ENCODE assay signal across 8 cellular contexts in the genomic region with DNA sequence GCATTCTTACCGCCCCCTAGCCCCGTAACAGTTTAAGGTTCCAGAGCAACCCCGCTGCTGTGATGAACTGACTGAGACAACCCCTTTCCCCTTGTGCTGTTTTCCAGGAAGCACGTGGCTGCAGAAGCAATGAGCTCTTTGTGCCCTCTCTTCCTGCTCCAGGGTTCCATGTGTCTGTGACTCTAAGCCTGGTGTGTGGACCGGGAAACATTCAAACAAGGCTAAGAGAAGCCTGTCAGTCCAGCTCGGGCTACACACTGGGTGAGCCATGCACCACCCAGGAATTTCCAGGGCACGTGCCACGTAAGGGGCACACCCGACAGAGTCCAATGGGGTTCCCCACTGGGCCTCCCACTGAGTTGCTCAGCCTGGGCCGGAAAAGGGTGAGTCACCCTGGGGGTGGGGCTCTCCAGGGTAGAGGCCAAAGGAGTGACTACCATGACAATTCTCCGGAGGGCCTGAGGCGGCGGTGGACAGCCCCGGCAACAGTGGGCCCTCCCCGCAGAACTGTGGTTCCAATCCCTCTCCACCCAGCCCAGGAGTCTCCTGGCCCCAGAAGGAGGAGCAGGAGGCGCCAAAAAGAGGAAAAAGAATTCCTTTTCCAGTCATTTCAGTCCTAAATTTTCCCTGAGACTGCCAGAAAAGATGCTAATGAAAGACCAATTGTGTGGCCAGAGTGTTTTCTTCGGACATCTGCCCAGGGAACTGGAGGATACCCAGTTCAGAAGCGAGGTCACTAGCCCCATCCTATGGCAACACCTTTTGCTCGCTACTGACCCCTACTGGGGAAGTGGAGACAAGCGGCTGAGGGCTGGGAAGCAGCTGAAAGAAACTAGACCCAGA.
DNase-seq lines count a peak whose midpoint lies in the region; ATAC-seq and TF ChIP-seq lines count a peak whose summit lies in the region.

No MANE protein-coding gene starts in this region.

- 26 to 27% methylated on average over 16 to 20 of the region's 20 CpGs for WGBS in tibial nerve, 2 donors

- peak; percentile 96 for TF ChIP-seq CTCF in parathyroid adenoma (IDR thresholded peaks at IDR 0.05)
- TF ChIP-seq CTCF in tibial nerve (IDR thresholded peaks at IDR 0.05): peak; percentile 68 to 92 (median 74)

- no peak overlapping the region for H3K4me2 ChIP-seq in parathyroid adenoma (ENCODE audit: low read length)

- H3K4me1 ChIP-seq in SJSA1 (replicated peaks) (peaks cover 34% of the 10 kb centered on the region), parathyroid adenoma (peaks cover 3% of the 10 kb centered on the region), tibial nerve (peaks cover 0 to 15% (median 9%) of the 10 kb centered on the region in 4 donors)

- peak overlapping the region; percentile 66 for H3K27ac ChIP-seq in SJSA1
- no peak overlapping the region for H3K27ac ChIP-seq in parathyroid adenoma
- peak overlapping the region; percentile 57 to 92 (median 68) for H3K27ac ChIP-seq in tibial nerve

- peak in 1 of 2 donors; percentile 78 for TF ChIP-seq EP300 in tibial nerve (IDR thresholded peaks at IDR 0.05)

- no peaks in the 10 kb centered on the region for H3K79me2 ChIP-seq in parathyroid adenoma

- H2AFZ ChIP-seq in parathyroid adenoma: peak overlapping the region; percentile 61

- ATAC-seq in GM19438 (IDR thresholded peaks at IDR 0.05; ENCODE audit: low read depth, unreplicated experiment) (peak; percentile 85), HG03558 (IDR thresholded peaks at IDR 0.05; ENCODE audit: extremely low read depth, unreplicated experiment) (peak; percentile 59)

- H3K9me3 ChIP-seq in SJSA1 (replicated peaks): no peaks in the 10 kb centered on the region
- no peaks in the 10 kb centered on the region for H3K9me3 ChIP-seq in parathyroid adenoma (ENCODE audit: control insufficient read depth, low read length)
- H3K9me3 ChIP-seq in tibial nerve: no peaks in the 10 kb centered on the region

- DNase-seq in COLO668 (lab: John Stamatoyannopoulos, UW; ENCODE audit: unreplicated experiment) (peak; percentile 59), SJSA1 (ENCODE audit: low read depth in 1 of 2, low spot score in 2 of 2) (peak; percentile 99 to 100), glomerular endothelial cell (ENCODE audit: extremely low read depth, low read depth, low spot score) (peak; percentile 75), tibial nerve (ENCODE audit: low spot score in 2 of 2) (peak; percentile 78 to 79)
- peak; percentile 93 for DNase-seq in activated naive CD4-positive, alpha-beta T cell treated with Interleukin-2 at 50 U/mL for 16 hours

- no peak for TF ChIP-seq POLR2A in tibial nerve (IDR thresholded peaks at IDR 0.05)

- H3K9ac ChIP-seq in parathyroid adenoma: no peak overlapping the region

- no peak overlapping the region for H3K4me3 ChIP-seq in SJSA1
- no peak overlapping the region for H3K4me3 ChIP-seq in parathyroid adenoma (ENCODE audit: low read depth, low read length)
- H3K4me3 ChIP-seq in tibial nerve: peak overlapping the region in 1 of 4 donors; percentile 17

- H3K36me3 ChIP-seq in SJSA1 (no peaks in the 10 kb centered on the region), parathyroid adenoma (ENCODE audit: control insufficient read depth, insufficient read depth, low read length) (no peaks in the 10 kb centered on the region), tibial nerve (no peaks in the 10 kb centered on the region)

- no peaks in the 10 kb centered on the region for H3K27me3 ChIP-seq in SJSA1 (replicated peaks)
- no peaks in the 10 kb centered on the region for H3K27me3 ChIP-seq in parathyroid adenoma (ENCODE audit: control insufficient read depth, insufficient read depth, low read length)
- H3K27me3 ChIP-seq in tibial nerve: no peaks in the 10 kb centered on the region
